34 cellular contexts compared by ENCODE assay signal in the genomic region with DNA sequence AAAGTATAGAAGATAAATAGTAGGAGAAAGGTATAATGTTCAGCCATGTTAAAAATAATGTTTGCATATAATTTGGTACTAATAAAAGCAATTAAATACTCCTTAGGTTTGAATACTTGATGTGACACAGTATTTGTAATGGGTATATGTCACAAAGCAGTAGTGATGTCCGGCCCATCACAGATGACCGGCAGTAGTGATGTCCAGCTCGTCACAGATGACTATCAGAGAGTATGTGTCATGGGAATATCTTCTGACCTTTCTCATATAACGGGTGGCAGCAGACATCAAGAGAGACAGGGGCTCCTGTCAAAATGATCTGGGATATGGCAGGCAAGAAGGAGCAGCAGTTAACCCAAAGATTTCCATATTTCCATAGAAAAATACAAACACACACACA.
"Had no signal": no experiment of that assay in that cellular context is flagged by ENCODE, and none has a peak within 500 bp of the region (broad histone marks: within the 10 kb centered on the region; RNA-seq: fewer than 3 reads in every experiment).

No MANE protein-coding gene starts in this region.

- DNase-seq: activated B cell treated with CpG ODN at 0.5 μM for 24 hours; activated CD4-positive, alpha-beta memory T cell treated with anti-CD3 and anti-CD28 coated beads, Interleukin-2, amount 10 ng/mL, durations not matched to agents 7 days and 5 days; activated CD4-positive, alpha-beta T cell treated with anti-CD3 and anti-CD28 coated beads for 4 hours; activated CD4-positive, alpha-beta T cell treated with anti-CD3 and anti-CD28 coated beads, Interleukin-2, amount 50 U/mL, for 1 hour; activated CD4-positive, CD25-positive, alpha-beta regulatory T cell treated with anti-CD3 and anti-CD28 coated beads, Interleukin-2, amount 50 U/mL, for 72 hours; activated CD8-positive, alpha-beta memory T cell treated with anti-CD3 and anti-CD28 coated beads for 24 hours; activated CD8-positive, alpha-beta memory T cell treated with anti-CD3 and anti-CD28 coated beads, Interleukin-2, amount 10 ng/mL, durations not matched to agents 7 days and 5 days; activated CD8-positive, alpha-beta memory T cell treated with anti-CD3 and anti-CD28 coated beads, Interleukin-2, amount 50 U/mL, for 48 hours; activated effector memory CD4-positive, alpha-beta T cell treated with Interleukin-2 at 50 U/mL for 16 hours; activated naive CD4-positive, alpha-beta T cell treated with anti-CD3 and anti-CD28 coated beads, Interleukin-2, amount 10 ng/mL, durations not matched to agents 7 days and 5 days; activated naive CD8-positive, alpha-beta T cell treated with anti-CD3 and anti-CD28 coated beads, Interleukin-2, amount 50 U/mL, for 24 hours; activated T-cell treated with anti-CD3 and anti-CD28 coated beads, Interleukin-2, amount 50 U/mL, for 48 hours; anterior cingulate cortex; Karpas-422; KBM-7; NCI-H1105; NCI-H1417 treated with DMSO at 0.1 percent for 48 hours; NCI-H187 treated with DMSO at 0.1 percent for 48 hours; NCI-H2081; NCI-H226; NCI-H446 treated with DMSO at 0.1 percent for 48 hours; NCI-H524; NCI-H748 treated with DMSO at 0.1 percent for 48 hours; NK-92 treated with Interleukin-12 subunit alpha and Interleukin-12 subunit beta, amount 100 ng/mL, for 24 hours; PC-3; SHP77; SJCRH30 had no signal

- H3K9me3 ChIP-seq: SJCRH30 had no signal

- H3K36me3 ChIP-seq: SJCRH30 had no signal

- H3K27ac Mint-ChIP-seq: activated B cell treated with CpG ODN at 0.5 μM for 24 hours; activated CD4-positive, alpha-beta memory T cell treated with anti-CD3 and anti-CD28 coated beads, Interleukin-2, amount 10 ng/mL, durations not matched to agents 7 days and 5 days; activated CD8-positive, alpha-beta memory T cell treated with anti-CD3 and anti-CD28 coated beads, Interleukin-2, amount 10 ng/mL, durations not matched to agents 7 days and 5 days; activated naive CD4-positive, alpha-beta T cell treated with anti-CD3 and anti-CD28 coated beads, Interleukin-2, amount 10 ng/mL, durations not matched to agents 7 days and 5 days; activated naive CD8-positive, alpha-beta T cell; activated naive CD8-positive, alpha-beta T cell treated with anti-CD3 and anti-CD28 coated beads, Interleukin-2, amount 50 U/mL, for 24 hours; brain; IgD-negative memory B cell; T-helper 1 cell treated with Interleukin-12 subunit alpha and Interleukin-12 subunit beta and Interleukin-4 antibody, amounts not matched to agents 30 μg/mL and 1 μg/mL, for 36 hours had no signal

- H3K27me3 ChIP-seq: SJCRH30 had no signal

- H3K4me3 ChIP-seq: SJCRH30, SK-N-MC had no signal

- H3K36me3 Mint-ChIP-seq: activated CD8-positive, alpha-beta memory T cell treated with anti-CD3 and anti-CD28 coated beads, Interleukin-2, amount 10 ng/mL, durations not matched to agents 7 days and 5 days; activated naive CD4-positive, alpha-beta T cell treated with anti-CD3 and anti-CD28 coated beads, Interleukin-2, amount 10 ng/mL, durations not matched to agents 7 days and 5 days; activated naive CD8-positive, alpha-beta T cell; brain; IgD-negative memory B cell had no signal

- H3K27ac ChIP-seq: SJCRH30, SK-N-MC, VCaP had no signal

- H3K4me3 Mint-ChIP-seq: activated B cell treated with CpG ODN at 0.5 μM for 24 hours; activated CD4-positive, alpha-beta memory T cell treated with anti-CD3 and anti-CD28 coated beads, Interleukin-2, amount 10 ng/mL, durations not matched to agents 7 days and 5 days; activated CD8-positive, alpha-beta memory T cell treated with anti-CD3 and anti-CD28 coated beads, Interleukin-2, amount 10 ng/mL, durations not matched to agents 7 days and 5 days; activated naive CD4-positive, alpha-beta T cell treated with anti-CD3 and anti-CD28 coated beads, Interleukin-2, amount 10 ng/mL, durations not matched to agents 7 days and 5 days; activated naive CD8-positive, alpha-beta T cell; activated naive CD8-positive, alpha-beta T cell treated with anti-CD3 and anti-CD28 coated beads, Interleukin-2, amount 50 U/mL, for 24 hours; brain; central memory CD8-positive, alpha-beta T cell; IgD-negative memory B cell; T-helper 1 cell treated with Interleukin-12 subunit alpha and Interleukin-12 subunit beta and Interleukin-4 antibody, amounts not matched to agents 30 μg/mL and 1 μg/mL, for 36 hours had no signal

- ATAC-seq: activated CD8-positive, alpha-beta memory T cell treated with anti-CD3 and anti-CD28 coated beads, Interleukin-2, amount 10 ng/mL, durations not matched to agents 7 days and 5 days; activated naive CD8-positive, alpha-beta T cell treated with anti-CD3 and anti-CD28 coated beads, Interleukin-2, amount 50 U/mL, for 24 hours; PC-3 had no signal

- H3K9me3 Mint-ChIP-seq: activated B cell treated with CpG ODN at 0.5 μM for 24 hours; activated CD4-positive, alpha-beta memory T cell treated with anti-CD3 and anti-CD28 coated beads, Interleukin-2, amount 10 ng/mL, durations not matched to agents 7 days and 5 days; activated naive CD4-positive, alpha-beta T cell treated with anti-CD3 and anti-CD28 coated beads, Interleukin-2, amount 10 ng/mL, durations not matched to agents 7 days and 5 days; activated naive CD8-positive, alpha-beta T cell treated with anti-CD3 and anti-CD28 coated beads, Interleukin-2, amount 50 U/mL, for 24 hours; brain; central memory CD8-positive, alpha-beta T cell; T-helper 1 cell treated with Interleukin-12 subunit alpha and Interleukin-12 subunit beta and Interleukin-4 antibody, amounts not matched to agents 30 μg/mL and 1 μg/mL, for 36 hours had no signal

- H3K27me3 Mint-ChIP-seq: activated CD4-positive, alpha-beta memory T cell treated with anti-CD3 and anti-CD28 coated beads, Interleukin-2, amount 10 ng/mL, durations not matched to agents 7 days and 5 days; activated CD8-positive, alpha-beta memory T cell treated with anti-CD3 and anti-CD28 coated beads, Interleukin-2, amount 10 ng/mL, durations not matched to agents 7 days and 5 days; activated naive CD8-positive, alpha-beta T cell; activated naive CD8-positive, alpha-beta T cell treated with anti-CD3 and anti-CD28 coated beads, Interleukin-2, amount 50 U/mL, for 24 hours; brain had no signal

- H3K4me1 ChIP-seq: SJCRH30 had no signal
